Comparison of ENCODE assay signal across 1 cellular context in genomic region chr6:143536461-143536865, GRCh38.
A peak's percentile ranks its signal among the peaks of the same experiment; 100 is the strongest.
TF ChIP-seq lines count a peak whose summit lies in the region.

No MANE protein-coding gene starts in this region.

TF ChIP-seq in WTC11, 78 proteins besides CTCF, POLR2A, EP300 and RAD21 (continued from another document):
- TF ChIP-seq FOXP4 (CRISPR knock-in tag; IDR thresholded peaks at IDR 0.05), result 0 out of 2 replicates have a peak, but pooled peaks have one; percentile 29
- TF ChIP-seq FOXP1 (CRISPR knock-in tag; IDR thresholded peaks at IDR 0.05; ENCODE audit: borderline replicate concordance), result 0 out of 2 replicates have a peak, but pooled peaks have one; percentile 22
- TF ChIP-seq MAX (CRISPR knock-in tag; IDR thresholded peaks at IDR 0.05), result 0 out of 2 replicates have a peak, but pooled peaks have one; percentile 11
- no peak for TF ChIP-seq AR (CRISPR knock-in tag; IDR thresholded peaks at IDR 0.05)
- peak; percentile 63; the same call in 1 of the 2 replicates for TF ChIP-seq ZNF423 (CRISPR knock-in tag; IDR thresholded peaks at IDR 0.05)
- TF ChIP-seq SOX15 (CRISPR knock-in tag; IDR thresholded peaks at IDR 0.05), result no peak
